ENCODE assay signal across 25 cellular contexts in genomic region chr2:101410114-101410513, GRCh38. TPM values are rescaled to one million over a fixed set of nuclear protein-coding genes. Genes with fewer than 3 reads are reported as not detected.
"Had no signal": no experiment of that assay in that cellular context is flagged by ENCODE, and none has a peak within 500 bp of the region (broad histone marks: within the 10 kb centered on the region; RNA-seq: fewer than 3 reads in every experiment).

No MANE protein-coding gene starts in this region.

- H3K27ac ChIP-seq: adrenal gland, ascending aorta, breast epithelium, colonic mucosa, gastroesophageal sphincter, heart left ventricle, pancreas, psoas muscle, right atrium auricular region, tibial artery, vagina, VCaP had no signal

- H3K27me3 ChIP-seq: adrenal gland, ascending aorta, breast epithelium, colonic mucosa, heart left ventricle, pancreas, right atrium auricular region, tibial artery, vagina had no signal

- H3K9me3 ChIP-seq: adrenal gland, ascending aorta, breast epithelium, colonic mucosa, heart left ventricle, pancreas, psoas muscle, right atrium auricular region, tibial artery, vagina had no signal

- H3K4me3 ChIP-seq: adrenal gland, ascending aorta, breast epithelium, colonic mucosa, gastroesophageal sphincter, heart left ventricle, pancreas, psoas muscle, right atrium auricular region, tibial artery, vagina had no signal

- H3K36me3 Mint-ChIP-seq: activated naive CD8-positive, alpha-beta T cell; mesothelial cell of epicardium; natural killer cell had no signal

- H3K4me1 ChIP-seq: adrenal gland, ascending aorta, breast epithelium, colonic mucosa, gastroesophageal sphincter, pancreas, psoas muscle, right atrium auricular region, tibial artery, vagina had no signal

- DNase-seq: activated CD4-positive, alpha-beta T cell treated with anti-CD3 and anti-CD28 coated beads, Interleukin-2, amount 10 ng/mL, durations not matched to agents 7 days and 5 days; activated CD8-positive, alpha-beta T cell treated with anti-CD3 and anti-CD28 coated beads for 36 hours; activated naive CD4-positive, alpha-beta T cell; activated T-cell treated with anti-CD3 and anti-CD28 coated beads, Interleukin-2, amount 50 U/mL, for 1 hour; adrenal gland; colonic mucosa; heart left ventricle; left ventricle myocardium superior; natural killer cell; pancreas; psoas muscle; stimulated activated CD4-positive, alpha-beta T cell treated with anti-CD3 and anti-CD28 coated beads, Interleukin-1b, Interleukin-23, amount 100 ng/mL, for 48 hours; stimulated activated naive CD8-positive, alpha-beta T cell treated with anti-CD3 and anti-CD28 coated beads, Interleukin-15, amount 100 ng/mL, for 72 hours; T-helper 2 cell; tibial artery had no signal

- H3K4me3 Mint-ChIP-seq: activated CD4-positive, alpha-beta T cell treated with anti-CD3 and anti-CD28 coated beads, Interleukin-2, amount 10 ng/mL, durations not matched to agents 7 days and 5 days; activated CD8-positive, alpha-beta T cell treated with anti-CD3 and anti-CD28 coated beads for 36 hours; activated naive CD8-positive, alpha-beta T cell; mesothelial cell of epicardium; natural killer cell; stimulated activated naive CD8-positive, alpha-beta T cell treated with anti-CD3 and anti-CD28 coated beads, Interleukin-15, amount 100 ng/mL, for 72 hours had no signal

- H3K36me3 ChIP-seq: adrenal gland, ascending aorta, breast epithelium, colonic mucosa, gastroesophageal sphincter, heart left ventricle, pancreas, right atrium auricular region, tibial artery, vagina had no signal

- ATAC-seq: activated CD4-positive, CD25-positive, alpha-beta regulatory T cell treated with anti-CD3 and anti-CD28 coated beads, Interleukin-2, amount 50 U/mL, for 24 hours; activated CD8-positive, alpha-beta T cell treated with anti-CD3 and anti-CD28 coated beads for 36 hours; gastroesophageal sphincter; left ventricle myocardium superior; pancreas; psoas muscle; stimulated activated naive CD8-positive, alpha-beta T cell treated with anti-CD3 and anti-CD28 coated beads, Interleukin-15, amount 100 ng/mL, for 72 hours had no signal

- H3K27me3 Mint-ChIP-seq: activated CD4-positive, alpha-beta T cell treated with anti-CD3 and anti-CD28 coated beads, Interleukin-2, amount 10 ng/mL, durations not matched to agents 7 days and 5 days; stimulated activated naive CD8-positive, alpha-beta T cell treated with anti-CD3 and anti-CD28 coated beads, Interleukin-15, amount 100 ng/mL, for 72 hours had no signal

- H3K27ac Mint-ChIP-seq: activated CD4-positive, alpha-beta T cell treated with anti-CD3 and anti-CD28 coated beads, Interleukin-2, amount 10 ng/mL, durations not matched to agents 7 days and 5 days; activated CD8-positive, alpha-beta T cell treated with anti-CD3 and anti-CD28 coated beads for 36 hours; activated naive CD8-positive, alpha-beta T cell; activated T-helper 2 cell treated with anti-CD3 and anti-CD28 coated beads, Interferon-gamma antibody, Interleukin-2, Interleukin-4, amounts not matched to agents 10 μg/mL and 5 μg/mL and 100 μg/mL, durations not matched to agents 14 hours and 24 hours and 36 hours; mesothelial cell of epicardium; natural killer cell had no signal

- H3K4me1 Mint-ChIP-seq: natural killer cell; stimulated activated naive CD8-positive, alpha-beta T cell treated with anti-CD3 and anti-CD28 coated beads, Interleukin-15, amount 100 ng/mL, for 72 hours had no signal

- H3K9me3 Mint-ChIP-seq: activated T-helper 2 cell treated with anti-CD3 and anti-CD28 coated beads, Interferon-gamma antibody, Interleukin-2, Interleukin-4, amounts not matched to agents 10 μg/mL and 5 μg/mL and 100 μg/mL, durations not matched to agents 14 hours and 24 hours and 36 hours; mesothelial cell of epicardium; natural killer cell had no signal

RNA-seq across cellular contexts. Expression of gene CREG2, which starts 22.8 kb away (rescaled TPM):
- total RNA-seq: activated CD8-positive, alpha-beta T cell treated with anti-CD3 and anti-CD28 coated beads for 36 hours; activated T-helper 2 cell treated with anti-CD3 and anti-CD28 coated beads, Interferon-gamma antibody, Interleukin-2, Interleukin-4, amounts not matched to agents 10 μg/mL and 5 μg/mL and 100 μg/mL, durations not matched to agents 14 hours and 24 hours and 36 hours; ascending aorta; left ventricle myocardium superior; natural killer cell had no signal
